1 cellular context compared by ENCODE assay signal in genomic region chr19:45496349-45496953, GRCh38.
TF ChIP-seq lines count a peak whose summit lies in the region.

No MANE protein-coding gene starts in this region.

TF ChIP-seq in PFSK-1, 5 proteins besides CTCF, POLR2A, EP300 and RAD21 (continued from another document):
- TF ChIP-seq REST (IDR thresholded peaks at IDR 0.05; ENCODE audit: insufficient read depth in 1 of 2, low read depth in 2 of 2, low read length in 2 of 2): peak; percentile 96 to 98
